In the genomic region with DNA sequence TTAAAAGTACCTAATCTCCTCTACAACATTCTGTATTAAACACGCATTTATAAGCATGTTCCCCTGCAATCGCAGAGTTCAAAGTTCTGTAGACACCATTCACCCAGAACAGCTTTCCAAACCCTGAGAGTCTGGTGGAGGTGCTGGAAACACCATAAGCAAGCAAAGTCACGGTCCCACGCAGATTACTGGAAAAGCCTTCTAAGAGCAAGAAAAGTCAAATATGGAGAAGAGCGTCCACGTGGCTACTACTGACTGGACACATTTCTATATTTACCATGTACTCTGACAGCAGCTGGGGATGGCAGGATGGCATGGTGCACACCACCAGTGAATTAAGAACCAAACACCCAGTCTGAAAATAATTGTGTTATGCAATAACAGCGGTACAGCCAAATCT, we compare ENCODE assay signal across 2 cellular contexts.
TF ChIP-seq lines count a peak whose summit lies in the region.

No MANE protein-coding gene starts in this region.

TF ChIP-seq in WTC11, 78 proteins besides CTCF, POLR2A, EP300 and RAD21 (continued from another document and continues in another):
- TF ChIP-seq, protein P1, sequence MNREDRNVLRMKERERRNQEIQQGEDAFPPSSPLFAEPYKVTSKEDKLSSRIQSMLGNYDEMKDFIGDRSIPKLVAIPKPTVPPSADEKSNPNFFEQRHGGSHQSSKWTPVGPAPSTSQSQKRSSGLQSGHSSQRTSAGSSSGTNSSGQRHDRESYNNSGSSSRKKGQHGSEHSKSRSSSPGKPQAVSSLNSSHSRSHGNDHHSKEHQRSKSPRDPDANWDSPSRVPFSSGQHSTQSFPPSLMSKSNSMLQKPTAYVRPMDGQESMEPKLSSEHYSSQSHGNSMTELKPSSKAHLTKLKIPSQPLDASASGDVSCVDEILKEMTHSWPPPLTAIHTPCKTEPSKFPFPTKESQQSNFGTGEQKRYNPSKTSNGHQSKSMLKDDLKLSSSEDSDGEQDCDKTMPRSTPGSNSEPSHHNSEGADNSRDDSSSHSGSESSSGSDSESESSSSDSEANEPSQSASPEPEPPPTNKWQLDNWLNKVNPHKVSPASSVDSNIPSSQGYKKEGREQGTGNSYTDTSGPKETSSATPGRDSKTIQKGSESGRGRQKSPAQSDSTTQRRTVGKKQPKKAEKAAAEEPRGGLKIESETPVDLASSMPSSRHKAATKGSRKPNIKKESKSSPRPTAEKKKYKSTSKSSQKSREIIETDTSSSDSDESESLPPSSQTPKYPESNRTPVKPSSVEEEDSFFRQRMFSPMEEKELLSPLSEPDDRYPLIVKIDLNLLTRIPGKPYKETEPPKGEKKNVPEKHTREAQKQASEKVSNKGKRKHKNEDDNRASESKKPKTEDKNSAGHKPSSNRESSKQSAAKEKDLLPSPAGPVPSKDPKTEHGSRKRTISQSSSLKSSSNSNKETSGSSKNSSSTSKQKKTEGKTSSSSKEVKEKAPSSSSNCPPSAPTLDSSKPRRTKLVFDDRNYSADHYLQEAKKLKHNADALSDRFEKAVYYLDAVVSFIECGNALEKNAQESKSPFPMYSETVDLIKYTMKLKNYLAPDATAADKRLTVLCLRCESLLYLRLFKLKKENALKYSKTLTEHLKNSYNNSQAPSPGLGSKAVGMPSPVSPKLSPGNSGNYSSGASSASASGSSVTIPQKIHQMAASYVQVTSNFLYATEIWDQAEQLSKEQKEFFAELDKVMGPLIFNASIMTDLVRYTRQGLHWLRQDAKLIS (CRISPR knock-in tag; IDR thresholded peaks at IDR 0.05; ENCODE audit: borderline replicate concordance): no peak
- TF ChIP-seq ZNF121 (CRISPR knock-in tag; IDR thresholded peaks at IDR 0.05) (no peak), PRDM15 (CRISPR knock-in tag; IDR thresholded peaks at IDR 0.05) (no peak), GRHL2 (CRISPR knock-in tag; IDR thresholded peaks at IDR 0.05; ENCODE audit: insufficient replicate concordance, severe bottlenecking) (no peak), FOXP1 (CRISPR knock-in tag; IDR thresholded peaks at IDR 0.05; ENCODE audit: borderline replicate concordance) (no peak), JAZF1 (CRISPR knock-in tag; IDR thresholded peaks at IDR 0.05) (no peak), MXD4 (CRISPR knock-in tag; IDR thresholded peaks at IDR 0.05; ENCODE audit: borderline replicate concordance) (no peak), ARID4B (CRISPR knock-in tag; IDR thresholded peaks at IDR 0.05; ENCODE audit: borderline replicate concordance) (no peak), ZNF423 (CRISPR knock-in tag; IDR thresholded peaks at IDR 0.05) (no peak), NFYB (CRISPR knock-in tag; conservative IDR thresholded peaks at IDR 0.05; ENCODE audit: low read depth) (no peak), ZNF396 (CRISPR knock-in tag; IDR thresholded peaks at IDR 0.05; ENCODE audit: borderline replicate concordance) (no peak), ATF3 (CRISPR knock-in tag; conservative IDR thresholded peaks at IDR 0.05) (no peak)

TF ChIP-seq in liver, 16 proteins besides CTCF, POLR2A, EP300 and RAD21 (continued from another document):
- no peak for TF ChIP-seq NR2F2 (IDR thresholded peaks at IDR 0.05)
- TF ChIP-seq GABPA (IDR thresholded peaks at IDR 0.05 in 1 of 2, conservative IDR thresholded peaks at IDR 0.05 in 1 of 2): no peak
- TF ChIP-seq HNF4G (IDR thresholded peaks at IDR 0.05): peak; percentile 40
- no peak for TF ChIP-seq ATF3 (IDR thresholded peaks at IDR 0.05)
- TF ChIP-seq FOXA2 (IDR thresholded peaks at IDR 0.05): peak; percentile 11
- peak; percentile 72 to 78 for TF ChIP-seq HNF4A (conservative IDR thresholded peaks at IDR 0.05)
- TF ChIP-seq TAF1 (conservative IDR thresholded peaks at IDR 0.05): no peak
- no peak for TF ChIP-seq FOXA1 (IDR thresholded peaks at IDR 0.05)
- TF ChIP-seq RXRA (IDR thresholded peaks at IDR 0.05): peak; percentile 40 to 59
- TF ChIP-seq EGR1 (IDR thresholded peaks at IDR 0.05; ENCODE audit: low read depth in 2 of 2): no peak
- peak; percentile 34 for TF ChIP-seq MAX (IDR thresholded peaks at IDR 0.05)
- TF ChIP-seq ZBTB33 (IDR thresholded peaks at IDR 0.05): no peak
- TF ChIP-seq YY1 (IDR thresholded peaks at IDR 0.05): peak; percentile 56
- TF ChIP-seq SP1 (IDR thresholded peaks at IDR 0.05): peak; percentile 52
